ENCODE assay signal across 1 cellular context in the genomic region with DNA sequence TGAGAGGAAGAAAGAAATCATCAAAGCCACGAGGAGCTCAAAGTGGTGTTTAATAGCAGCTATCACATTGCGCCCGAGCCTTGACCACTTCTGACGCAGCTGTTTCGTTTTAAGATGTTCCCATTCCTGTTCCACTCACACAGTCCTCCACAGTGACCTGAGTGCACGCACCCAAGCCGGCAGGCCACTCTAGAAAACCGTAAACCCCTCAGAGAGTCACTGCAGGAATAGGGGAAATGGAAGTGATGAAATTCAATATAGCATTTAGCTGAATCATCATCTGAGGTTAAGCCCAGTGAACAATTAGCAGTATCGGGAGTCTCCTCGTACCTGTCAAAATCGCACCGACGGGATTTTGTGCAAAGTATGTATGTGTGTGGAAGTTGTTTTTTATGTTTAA.
TF ChIP-seq lines count a peak whose summit lies in the region.

No MANE protein-coding gene starts in this region.

TF ChIP-seq in GM23338, 12 proteins besides CTCF, POLR2A, EP300 and RAD21:
- TF ChIP-seq EZH2 (IDR thresholded peaks at IDR 0.05; ENCODE audit: low read depth, unreplicated experiment) (no peak), STAT1 (IDR thresholded peaks at IDR 0.05; ENCODE audit: unreplicated experiment) (no peak), POLR2AphosphoS5 (IDR thresholded peaks at IDR 0.05; ENCODE audit: low read depth) (no peak), ZNF114 (CRISPR knock-in tag; IDR thresholded peaks at IDR 0.05) (no peak), CREB1 (CRISPR knock-in tag; IDR thresholded peaks at IDR 0.05; ENCODE audit: low read depth) (no peak), NANOG (IDR thresholded peaks at IDR 0.05; ENCODE audit: borderline replicate concordance) (no peak), ZNF331 (CRISPR knock-in tag; IDR thresholded peaks at IDR 0.05; ENCODE audit: low read depth) (no peak), EZH2phosphoT487 (IDR thresholded peaks at IDR 0.05; ENCODE audit: unreplicated experiment) (no peak), JUNB (IDR thresholded peaks at IDR 0.05; ENCODE audit: unreplicated experiment) (no peak)
- TF ChIP-seq, protein P1, sequence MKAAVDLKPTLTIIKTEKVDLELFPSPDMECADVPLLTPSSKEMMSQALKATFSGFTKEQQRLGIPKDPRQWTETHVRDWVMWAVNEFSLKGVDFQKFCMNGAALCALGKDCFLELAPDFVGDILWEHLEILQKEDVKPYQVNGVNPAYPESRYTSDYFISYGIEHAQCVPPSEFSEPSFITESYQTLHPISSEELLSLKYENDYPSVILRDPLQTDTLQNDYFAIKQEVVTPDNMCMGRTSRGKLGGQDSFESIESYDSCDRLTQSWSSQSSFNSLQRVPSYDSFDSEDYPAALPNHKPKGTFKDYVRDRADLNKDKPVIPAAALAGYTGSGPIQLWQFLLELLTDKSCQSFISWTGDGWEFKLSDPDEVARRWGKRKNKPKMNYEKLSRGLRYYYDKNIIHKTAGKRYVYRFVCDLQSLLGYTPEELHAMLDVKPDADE (IDR thresholded peaks at IDR 0.05) = no peak
- TF ChIP-seq, protein P2, sequence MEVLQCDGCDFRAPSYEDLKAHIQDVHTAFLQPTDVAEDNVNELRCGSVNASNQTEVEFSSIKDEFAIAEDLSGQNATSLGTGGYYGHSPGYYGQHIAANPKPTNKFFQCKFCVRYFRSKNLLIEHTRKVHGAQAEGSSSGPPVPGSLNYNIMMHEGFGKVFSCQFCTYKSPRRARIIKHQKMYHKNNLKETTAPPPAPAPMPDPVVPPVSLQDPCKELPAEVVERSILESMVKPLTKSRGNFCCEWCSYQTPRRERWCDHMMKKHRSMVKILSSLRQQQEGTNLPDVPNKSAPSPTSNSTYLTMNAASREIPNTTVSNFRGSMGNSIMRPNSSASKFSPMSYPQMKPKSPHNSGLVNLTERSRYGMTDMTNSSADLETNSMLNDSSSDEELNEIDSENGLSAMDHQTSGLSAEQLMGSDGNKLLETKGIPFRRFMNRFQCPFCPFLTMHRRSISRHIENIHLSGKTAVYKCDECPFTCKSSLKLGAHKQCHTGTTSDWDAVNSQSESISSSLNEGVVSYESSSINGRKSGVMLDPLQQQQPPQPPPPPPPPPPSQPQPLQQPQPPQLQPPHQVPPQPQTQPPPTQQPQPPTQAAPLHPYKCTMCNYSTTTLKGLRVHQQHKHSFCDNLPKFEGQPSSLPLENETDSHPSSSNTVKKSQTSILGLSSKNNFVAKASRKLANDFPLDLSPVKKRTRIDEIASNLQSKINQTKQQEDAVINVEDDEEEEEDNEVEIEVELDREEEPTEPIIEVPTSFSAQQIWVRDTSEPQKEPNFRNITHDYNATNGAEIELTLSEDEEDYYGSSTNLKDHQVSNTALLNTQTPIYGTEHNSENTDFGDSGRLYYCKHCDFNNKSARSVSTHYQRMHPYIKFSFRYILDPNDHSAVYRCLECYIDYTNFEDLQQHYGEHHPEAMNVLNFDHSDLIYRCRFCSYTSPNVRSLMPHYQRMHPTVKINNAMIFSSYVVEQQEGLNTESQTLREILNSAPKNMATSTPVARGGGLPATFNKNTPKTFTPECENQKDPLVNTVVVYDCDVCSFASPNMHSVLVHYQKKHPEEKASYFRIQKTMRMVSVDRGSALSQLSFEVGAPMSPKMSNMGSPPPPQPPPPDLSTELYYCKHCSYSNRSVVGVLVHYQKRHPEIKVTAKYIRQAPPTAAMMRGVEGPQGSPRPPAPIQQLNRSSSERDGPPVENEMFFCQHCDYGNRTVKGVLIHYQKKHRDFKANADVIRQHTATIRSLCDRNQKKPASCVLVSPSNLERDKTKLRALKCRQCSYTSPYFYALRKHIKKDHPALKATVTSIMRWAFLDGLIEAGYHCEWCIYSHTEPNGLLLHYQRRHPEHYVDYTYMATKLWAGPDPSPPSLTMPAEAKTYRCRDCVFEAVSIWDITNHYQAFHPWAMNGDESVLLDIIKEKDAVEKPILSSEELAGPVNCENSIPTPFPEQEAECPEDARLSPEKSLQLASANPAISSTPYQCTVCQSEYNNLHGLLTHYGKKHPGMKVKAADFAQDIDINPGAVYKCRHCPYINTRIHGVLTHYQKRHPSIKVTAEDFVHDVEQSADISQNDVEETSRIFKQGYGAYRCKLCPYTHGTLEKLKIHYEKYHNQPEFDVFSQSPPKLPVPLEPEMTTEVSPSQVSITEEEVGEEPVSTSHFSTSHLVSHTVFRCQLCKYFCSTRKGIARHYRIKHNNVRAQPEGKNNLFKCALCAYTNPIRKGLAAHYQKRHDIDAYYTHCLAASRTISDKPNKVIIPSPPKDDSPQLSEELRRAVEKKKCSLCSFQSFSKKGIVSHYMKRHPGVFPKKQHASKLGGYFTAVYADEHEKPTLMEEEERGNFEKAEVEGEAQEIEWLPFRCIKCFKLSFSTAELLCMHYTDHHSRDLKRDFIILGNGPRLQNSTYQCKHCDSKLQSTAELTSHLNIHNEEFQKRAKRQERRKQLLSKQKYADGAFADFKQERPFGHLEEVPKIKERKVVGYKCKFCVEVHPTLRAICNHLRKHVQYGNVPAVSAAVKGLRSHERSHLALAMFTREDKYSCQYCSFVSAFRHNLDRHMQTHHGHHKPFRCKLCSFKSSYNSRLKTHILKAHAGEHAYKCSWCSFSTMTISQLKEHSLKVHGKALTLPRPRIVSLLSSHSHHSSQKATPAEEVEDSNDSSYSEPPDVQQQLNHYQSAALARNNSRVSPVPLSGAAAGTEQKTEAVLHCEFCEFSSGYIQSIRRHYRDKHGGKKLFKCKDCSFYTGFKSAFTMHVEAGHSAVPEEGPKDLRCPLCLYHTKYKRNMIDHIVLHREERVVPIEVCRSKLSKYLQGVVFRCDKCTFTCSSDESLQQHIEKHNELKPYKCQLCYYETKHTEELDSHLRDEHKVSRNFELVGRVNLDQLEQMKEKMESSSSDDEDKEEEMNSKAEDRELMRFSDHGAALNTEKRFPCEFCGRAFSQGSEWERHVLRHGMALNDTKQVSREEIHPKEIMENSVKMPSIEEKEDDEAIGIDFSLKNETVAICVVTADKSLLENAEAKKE (CRISPR knock-in tag; IDR thresholded peaks at IDR 0.05) = no peak
- TF ChIP-seq, protein P3, sequence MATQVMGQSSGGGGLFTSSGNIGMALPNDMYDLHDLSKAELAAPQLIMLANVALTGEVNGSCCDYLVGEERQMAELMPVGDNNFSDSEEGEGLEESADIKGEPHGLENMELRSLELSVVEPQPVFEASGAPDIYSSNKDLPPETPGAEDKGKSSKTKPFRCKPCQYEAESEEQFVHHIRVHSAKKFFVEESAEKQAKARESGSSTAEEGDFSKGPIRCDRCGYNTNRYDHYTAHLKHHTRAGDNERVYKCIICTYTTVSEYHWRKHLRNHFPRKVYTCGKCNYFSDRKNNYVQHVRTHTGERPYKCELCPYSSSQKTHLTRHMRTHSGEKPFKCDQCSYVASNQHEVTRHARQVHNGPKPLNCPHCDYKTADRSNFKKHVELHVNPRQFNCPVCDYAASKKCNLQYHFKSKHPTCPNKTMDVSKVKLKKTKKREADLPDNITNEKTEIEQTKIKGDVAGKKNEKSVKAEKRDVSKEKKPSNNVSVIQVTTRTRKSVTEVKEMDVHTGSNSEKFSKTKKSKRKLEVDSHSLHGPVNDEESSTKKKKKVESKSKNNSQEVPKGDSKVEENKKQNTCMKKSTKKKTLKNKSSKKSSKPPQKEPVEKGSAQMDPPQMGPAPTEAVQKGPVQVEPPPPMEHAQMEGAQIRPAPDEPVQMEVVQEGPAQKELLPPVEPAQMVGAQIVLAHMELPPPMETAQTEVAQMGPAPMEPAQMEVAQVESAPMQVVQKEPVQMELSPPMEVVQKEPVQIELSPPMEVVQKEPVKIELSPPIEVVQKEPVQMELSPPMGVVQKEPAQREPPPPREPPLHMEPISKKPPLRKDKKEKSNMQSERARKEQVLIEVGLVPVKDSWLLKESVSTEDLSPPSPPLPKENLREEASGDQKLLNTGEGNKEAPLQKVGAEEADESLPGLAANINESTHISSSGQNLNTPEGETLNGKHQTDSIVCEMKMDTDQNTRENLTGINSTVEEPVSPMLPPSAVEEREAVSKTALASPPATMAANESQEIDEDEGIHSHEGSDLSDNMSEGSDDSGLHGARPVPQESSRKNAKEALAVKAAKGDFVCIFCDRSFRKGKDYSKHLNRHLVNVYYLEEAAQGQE (IDR thresholded peaks at IDR 0.05; ENCODE audit: unreplicated experiment) = no peak
